1 cellular context compared by ENCODE assay signal in genomic region chr14:69808919-69809808, GRCh38.
TF ChIP-seq lines count a peak whose summit lies in the region.

No MANE protein-coding gene starts in this region.

TF ChIP-seq in HepG2, 621 proteins besides CTCF, POLR2A, EP300 and RAD21 (continued from another document and continues in another):
- TF ChIP-seq SNAPC4 (CRISPR knock-in tag; IDR thresholded peaks at IDR 0.05) = no peak
- no peak for TF ChIP-seq SCMH1 (CRISPR knock-in tag; IDR thresholded peaks at IDR 0.05; ENCODE audit: borderline replicate concordance)
- TF ChIP-seq MTA1 (CRISPR knock-in tag; IDR thresholded peaks at IDR 0.05; ENCODE audit: borderline replicate concordance) = no peak
- 0 out of 2 replicates have a peak, but pooled peaks have one; percentile 46 for TF ChIP-seq ZMAT3 (CRISPR knock-in tag; conservative IDR thresholded peaks at IDR 0.05)
- no peak for TF ChIP-seq MBNL3 (CRISPR knock-in tag; conservative IDR thresholded peaks at IDR 0.05)
- no peak for TF ChIP-seq ZNF616 (CRISPR knock-in tag; IDR thresholded peaks at IDR 0.05; ENCODE audit: low read depth)
- no peak for TF ChIP-seq ZBTB14 (CRISPR knock-in tag; IDR thresholded peaks at IDR 0.05)
- no peak for TF ChIP-seq ZNF101 (CRISPR knock-in tag; IDR thresholded peaks at IDR 0.05; ENCODE audit: borderline replicate concordance, low read depth)
- TF ChIP-seq GATA4 (IDR thresholded peaks at IDR 0.05; ENCODE audit: borderline replicate concordance, low read depth) = peak; percentile 85
- TF ChIP-seq MAZ (IDR thresholded peaks at IDR 0.05; ENCODE audit: borderline replicate concordance, low read depth, low read length) = no peak
- TF ChIP-seq MAZ (CRISPR knock-in tag; IDR thresholded peaks at IDR 0.05; ENCODE audit: low read depth) = peak; percentile 63; the same call in 1 of the 2 replicates
- TF ChIP-seq REST (IDR thresholded peaks at IDR 0.05; ENCODE audit: borderline replicate concordance in 1 of 2, low read depth in 1 of 2, low read length in 2 of 2) = peak in 1 of 2 experiments; percentile 66; a peak in 1 of 4 replicates
- TF ChIP-seq ETS1 (CRISPR knock-in tag; IDR thresholded peaks at IDR 0.05) = no peak
- TF ChIP-seq THRA (CRISPR knock-in tag; IDR thresholded peaks at IDR 0.05; ENCODE audit: borderline replicate concordance) = peak; percentile 76; the same call in 1 of the 2 replicates
- TF ChIP-seq ZNF75D (CRISPR knock-in tag; IDR thresholded peaks at IDR 0.05; ENCODE audit: borderline replicate concordance) = no peak
- TF ChIP-seq FOXO4 (CRISPR knock-in tag; conservative IDR thresholded peaks at IDR 0.05) = no peak
- peak; percentile 53; the same call in 1 of the 2 replicates for TF ChIP-seq SP5 (CRISPR knock-in tag; IDR thresholded peaks at IDR 0.05; ENCODE audit: borderline replicate concordance, low read depth)
- no peak; the same call in 1 of the 2 replicates for TF ChIP-seq PHF8 (CRISPR knock-in tag; IDR thresholded peaks at IDR 0.05)
- peak; percentile 80; the same call in 1 of the 2 replicates for TF ChIP-seq RXRA (CRISPR knock-in tag; IDR thresholded peaks at IDR 0.05)
- peak in 1 of 2 experiments; percentile 62; a peak in 1 of 4 replicates for TF ChIP-seq KLF16 (CRISPR knock-in tag; IDR thresholded peaks at IDR 0.05)
- TF ChIP-seq BRD4 (CRISPR knock-in tag; IDR thresholded peaks at IDR 0.05) = no peak; the same call in 1 of the 2 replicates
- TF ChIP-seq SMC3 (IDR thresholded peaks at IDR 0.05; ENCODE audit: low read length) = peak; percentile 42; the same call in 1 of the 2 replicates
- no peak for TF ChIP-seq ZSCAN12 (CRISPR knock-in tag; IDR thresholded peaks at IDR 0.05)
- TF ChIP-seq CSRNP1 (CRISPR knock-in tag; IDR thresholded peaks at IDR 0.05) = no peak
- TF ChIP-seq ZNF670 (CRISPR knock-in tag; IDR thresholded peaks at IDR 0.05; ENCODE audit: borderline replicate concordance) = no peak
- no peak for TF ChIP-seq MAFG (CRISPR knock-in tag; IDR thresholded peaks at IDR 0.05)
- no peak for TF ChIP-seq KLF9 (CRISPR knock-in tag; IDR thresholded peaks at IDR 0.05; ENCODE audit: low read depth)
- TF ChIP-seq ATF5 (CRISPR knock-in tag; IDR thresholded peaks at IDR 0.05; ENCODE audit: low read depth) = no peak
- TF ChIP-seq PATZ1 (CRISPR knock-in tag; IDR thresholded peaks at IDR 0.05) = peak; percentile 59
- TF ChIP-seq DMTF1 (CRISPR knock-in tag; IDR thresholded peaks at IDR 0.05) = no peak
- TF ChIP-seq ZNF776 (CRISPR knock-in tag; IDR thresholded peaks at IDR 0.05) = no peak
- TF ChIP-seq TFDP2 (CRISPR knock-in tag; IDR thresholded peaks at IDR 0.05) = no peak
- no peak for TF ChIP-seq AGO2 (optimal IDR thresholded peaks at IDR 0.05; ENCODE audit: low read depth, low read length)
